Comparison of ENCODE assay signal across 11 cellular contexts in the genomic region with DNA sequence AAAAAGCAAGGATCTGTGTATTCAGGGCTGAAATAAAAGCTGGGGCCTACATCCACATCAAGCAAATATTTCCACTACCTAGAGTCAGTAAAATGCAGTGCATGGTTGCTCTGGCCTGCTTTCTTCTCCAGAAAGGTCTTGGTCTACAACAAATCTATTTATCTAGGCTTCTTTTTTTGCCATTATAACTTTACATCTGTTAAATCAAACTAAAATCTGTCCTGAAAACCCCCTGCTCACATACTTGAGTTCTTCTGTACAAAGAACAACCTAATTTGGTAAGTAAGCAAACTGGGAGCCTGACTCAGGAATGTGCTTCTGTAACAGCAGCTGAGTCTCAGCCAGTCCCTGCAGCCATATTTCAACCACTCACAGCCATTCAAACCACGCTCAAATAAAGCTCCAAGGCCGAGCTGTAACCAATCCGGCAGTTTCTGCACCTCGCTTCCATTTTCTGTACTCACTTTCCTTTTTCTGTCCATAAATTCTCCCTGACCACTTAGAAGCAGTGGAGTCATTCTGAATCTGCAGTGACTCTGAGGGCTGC.
DNase-seq lines count a peak whose midpoint lies in the region; ATAC-seq and TF ChIP-seq lines count a peak whose summit lies in the region.
"Had no signal": no experiment of that assay in that cellular context is flagged by ENCODE, and none has a peak within 500 bp of the region (broad histone marks: within the 10 kb centered on the region; RNA-seq: fewer than 3 reads in every experiment).

No MANE protein-coding gene starts in this region.

- POLR2A ChIA-PET in AG04450 (lab: Yijun Ruan, JAX): no interaction called here

- peak; percentile 68 for DNase-seq in AG04450 (ENCODE audit: low read depth, low spot score)
- DNase-seq in SJSA1 (ENCODE audit: low read depth in 1 of 2, low spot score in 2 of 2): peak; percentile 62 to 65
- peak; percentile 67 to 78 for DNase-seq in foreskin fibroblast
- peak; percentile 21 for DNase-seq in occipital lobe (lab: John Stamatoyannopoulos, UW)
- DNase-seq in SKM-1 treated with dmso at 0.1 percent for 144 hours (lab: John Stamatoyannopoulos, UW; ENCODE audit: unreplicated experiment): no peak
- DNase-seq in UCSD-AML1 (lab: John Stamatoyannopoulos, UW; ENCODE audit: unreplicated experiment): no peak
- no peak for DNase-seq in GM19240 (ENCODE audit: insufficient read length, low spot score)
- DNase-seq: activated CD8-positive, alpha-beta T cell treated with anti-CD3 and anti-CD28 coated beads, Interleukin-2, amount 10 ng/mL, durations not matched to agents 7 days and 5 days; DMS 273 treated with DMSO at 0.1 percent for 48 hours; NCI-H1694 had no signal

- H3K9me3 ChIP-seq in AG04450 (ENCODE audit: control insufficient read depth, insufficient read depth, low read length): no peaks in the 10 kb centered on the region; the same call in 1 of the 2 replicates
- H3K9me3 ChIP-seq in SJSA1 (replicated peaks): no peaks in the 10 kb centered on the region

- H3K4me1 ChIP-seq in SJSA1 (replicated peaks): peaks cover 40% of the 10 kb centered on the region

- peak overlapping the region; percentile 84 for H3K27ac ChIP-seq in AG04450 (ENCODE audit: low read depth, low read length)
- peak overlapping the region; percentile 74 for H3K27ac ChIP-seq in SJSA1

- H3K27me3 ChIP-seq in AG04450 (ENCODE audit: control insufficient read depth, insufficient read depth, low read length): no peaks in the 10 kb centered on the region
- H3K27me3 ChIP-seq in SJSA1 (replicated peaks): no peaks in the 10 kb centered on the region

- no peaks in the 10 kb centered on the region for H3K36me3 ChIP-seq in SJSA1

- CTCF ChIA-PET in AG04450 (lab: Charles Lee): interaction anchor here (1.1 kb wide), 1 partner anchor 253 kb away, joined by 4 read pairs; no protein-coding TSS in a partner anchor

- TF ChIP-seq CTCF in AG04450 (IDR thresholded peaks at IDR 0.05; ENCODE audit: low read depth, low read length) (no peak), foreskin fibroblast (IDR thresholded peaks at IDR 0.05; ENCODE audit: low read depth, low read length) (no peak)

- ATAC-seq in HG03571 (IDR thresholded peaks at IDR 0.05; ENCODE audit: unreplicated experiment): no peak
- ATAC-seq: activated CD8-positive, alpha-beta T cell treated with anti-CD3 and anti-CD28 coated beads, Interleukin-2, amount 10 ng/mL, durations not matched to agents 7 days and 5 days had no signal

- H3K4me3 ChIP-seq in AG04450 (ENCODE audit: low read depth, low read length) (no peak overlapping the region), SJSA1 (no peak overlapping the region), foreskin fibroblast (ENCODE audit: low read depth in 1 of 2, low read length in 2 of 2) (no peak overlapping the region)

Comparison
In these comparisons a context has a peak if more than half of its experiments do, and no peak if none do; other contexts are left out.
1. DNase-seq: peak in AG04450 (single experiment), SJSA1 (2 of 2), foreskin fibroblast (2 of 2) and occipital lobe (single experiment); none in SKM-1 treated with dmso at 0.1 percent for 144 hours (single experiment), UCSD-AML1 (single experiment) and GM19240 (single experiment).